16 cellular contexts compared by ENCODE assay signal in genomic region chr11:2934057-2934550, GRCh38. TPM values are rescaled to one million over a fixed set of nuclear protein-coding genes. Genes with fewer than 3 reads are reported as not detected.
A peak's percentile ranks its signal among the peaks of the same experiment; 100 is the strongest.
DNase-seq lines count a peak whose midpoint lies in the region; ATAC-seq and TF ChIP-seq lines count a peak whose summit lies in the region.
"Had no signal": no experiment of that assay in that cellular context is flagged by ENCODE, and none has a peak within 500 bp of the region (broad histone marks: within the 10 kb centered on the region; RNA-seq: fewer than 3 reads in every experiment).

No MANE protein-coding gene starts in this region.

- POLR2A ChIA-PET in IMR-90 (lab: Charles Lee; ENCODE audit: unreplicated experiment): no interaction called here

- H3K4me3 Mint-ChIP-seq in CD4-positive, CD25-positive, alpha-beta regulatory T cell: no peak overlapping the region
- H3K4me3 Mint-ChIP-seq in neural crest cell: no peak overlapping the region
- H3K4me3 Mint-ChIP-seq: memory B cell, nephron progenitor cell had no signal

- no peak overlapping the region for H3K56ac ChIP-seq in IMR-90 (ENCODE audit: extremely low read depth, insufficient read depth, low read length)

- in situ Hi-C loops in IMR-90 (cut with MboI; ENCODE audit: low sequenced_read_pairs): no loop called here

- DNase-seq in CD4-positive, CD25-positive, alpha-beta regulatory T cell: no peak
- DNase-seq in IMR-90 (no peak), breast epithelium (ENCODE audit: low spot score in 2 of 2) (no peak), neural crest cell (ENCODE audit: low read depth, low spot score) (no peak), dorsolateral prefrontal cortex (no peak), D341Med (ENCODE audit: low spot score) (no peak)
- DNase-seq: BE2C, NCI-H187, nephron progenitor cell had no signal

- H3K27me3 ChIP-seq in CD4-positive, CD25-positive, alpha-beta regulatory T cell (ENCODE audit: control insufficient read depth, insufficient read depth, low read length): no peaks in the 10 kb centered on the region
- H3K27me3 ChIP-seq in IMR-90 (ENCODE audit: control insufficient read depth, insufficient read depth, low read length) (no peaks in the 10 kb centered on the region), breast epithelium (no peaks in the 10 kb centered on the region), dorsolateral prefrontal cortex (peaks cover 0 to 17% (median 10%) of the 10 kb centered on the region in 45 donors)
- H3K27me3 ChIP-seq: MG63, testis had no signal

- peaks cover 4% of the 10 kb centered on the region for H3K36me3 Mint-ChIP-seq in CD4-positive, CD25-positive, alpha-beta regulatory T cell
- H3K36me3 Mint-ChIP-seq in neural crest cell (ENCODE audit: low read depth): peaks cover 21% of the 10 kb centered on the region

- no peak overlapping the region for H3K14ac ChIP-seq in IMR-90 (replicated peaks; ENCODE audit: low read depth, low read length)

- no peaks in the 10 kb centered on the region for H3K36me3 ChIP-seq in CD4-positive, CD25-positive, alpha-beta regulatory T cell (ENCODE audit: control insufficient read depth, insufficient read depth, low read length)
- H3K36me3 ChIP-seq in IMR-90 (ENCODE audit: control insufficient read depth, insufficient read depth, low read length) (no peaks in the 10 kb centered on the region), breast epithelium (no peaks in the 10 kb centered on the region)
- H3K36me3 ChIP-seq: BE2C, MG63 had no signal

- no peak overlapping the region for H3K18ac ChIP-seq in IMR-90 (ENCODE audit: low read depth, low read length)

- H3K27me3 Mint-ChIP-seq in CD4-positive, CD25-positive, alpha-beta regulatory T cell: peaks cover 14% of the 10 kb centered on the region
- H3K27me3 Mint-ChIP-seq in neural crest cell (ENCODE audit: low read depth): peaks cover 42% of the 10 kb centered on the region

- H3K9me1 ChIP-seq in IMR-90 (ENCODE audit: insufficient read depth, low read length): no peaks in the 10 kb centered on the region

- TF ChIP-seq POLR2A in IMR-90 (IDR thresholded peaks at IDR 0.05; ENCODE audit: low read depth, low read length): no peak
- TF ChIP-seq POLR2A in breast epithelium (IDR thresholded peaks at IDR 0.05): no peak

- no peak overlapping the region for H2BK120ac ChIP-seq in IMR-90 (ENCODE audit: low read depth, low read length)

- H3K4ac ChIP-seq in IMR-90 (ENCODE audit: low read depth, low read length): peak overlapping the region; percentile 18; the same call in 1 of the 2 replicates

- H2BK15ac ChIP-seq in IMR-90 (ENCODE audit: low read depth, low read length): no peak overlapping the region; the same call in 2 of the 3 replicates

- intact Hi-C loops in IMR-90 (cut with micrococcal nuclease) (no loop called here), breast epithelium (cut with DNase I; ENCODE audit: low total_unique reads) (no loop called here), dorsolateral prefrontal cortex (cut with DNase I) (no loop called here)

- H3K9ac ChIP-seq in IMR-90 (ENCODE audit: low read depth, low read length): no peak overlapping the region

- no peak overlapping the region for H2BK20ac ChIP-seq in IMR-90 (ENCODE audit: low read depth, low read length)

- peaks cover 25% of the 10 kb centered on the region for H3K4me1 ChIP-seq in CD4-positive, CD25-positive, alpha-beta regulatory T cell (ENCODE audit: control insufficient read depth, insufficient read depth, low read length, poor library complexity, severe bottlenecking)
- H3K4me1 ChIP-seq in IMR-90 (ENCODE audit: control insufficient read depth, insufficient read depth, low read length) (peaks cover 9% of the 10 kb centered on the region), breast epithelium (peaks cover 4 to 8% of the 10 kb centered on the region in 2 donors)
- H3K4me1 ChIP-seq: BE2C had no signal

- ATAC-seq in CD4-positive, CD25-positive, alpha-beta regulatory T cell (ENCODE audit: low read depth in 2 of 2): no peak
- ATAC-seq in IMR-90 (ENCODE audit: low read depth) (no peak), HG03432 (IDR thresholded peaks at IDR 0.05; ENCODE audit: unreplicated experiment) (no peak)
- ATAC-seq: HepG2 had no signal

- H2BK5ac ChIP-seq in IMR-90 (ENCODE audit: low read depth, low read length, poor library complexity, severe bottlenecking): no peak overlapping the region

- no peak overlapping the region for H4K91ac ChIP-seq in IMR-90 (ENCODE audit: insufficient read depth, low read depth, low read length)

- H2AFZ ChIP-seq in IMR-90 (replicated peaks; ENCODE audit: low read length, poor library complexity): peak overlapping the region; percentile 74
- H2AFZ ChIP-seq: hepatocyte had no signal

- H4K20me1 ChIP-seq in IMR-90 (ENCODE audit: insufficient read depth, low read length): peaks cover 1% of the 10 kb centered on the region; the same call in 1 of the 2 replicates

- peak overlapping the region; percentile 90 for H2AK5ac ChIP-seq in IMR-90 (ENCODE audit: low read depth, low read length)

- WGBS in IMR-90 (ENCODE audit: extremely low coverage in 2 of 2, insufficient read length in 1 of 2), 2 experiments: 94% methylated on average over 3 of the region's 7 CpGs; no CpG with 5 or more reads in 1 of the 2 experiments

- peaks cover 0 to 19% (median 3%) of the 10 kb centered on the region in 4 donors for H3K4me1 Mint-ChIP-seq in CD4-positive, CD25-positive, alpha-beta regulatory T cell
- peaks cover 9% of the 10 kb centered on the region for H3K4me1 Mint-ChIP-seq in neural crest cell

- no peak overlapping the region for H4K5ac ChIP-seq in IMR-90 (ENCODE audit: low read depth, low read length)

- dilution Hi-C loops in IMR-90 (cut with HindIII; ENCODE audit: low sequenced_read_pairs, unreplicated experiment): no loop called here

- 0 out of 4 replicates have a peak overlapping the region, but pooled peaks of 1 of the 2 experiments have one; percentile 65 for H4K8ac ChIP-seq in IMR-90 (ENCODE audit: low read depth in 2 of 2, low read length in 2 of 2)

- no TSS peak for BruUV-seq in IMR-90 (replicated peaks; lab: Mats Ljungman, UMichigan)

- no peak overlapping the region for H3K4me2 ChIP-seq in IMR-90 (ENCODE audit: low read depth, low read length)
- H3K4me2 ChIP-seq: hepatocyte had no signal

- peak overlapping the region in 2 of 3 donors; percentile 55 to 56 for H3K27ac Mint-ChIP-seq in CD4-positive, CD25-positive, alpha-beta regulatory T cell
- H3K27ac Mint-ChIP-seq in neural crest cell (ENCODE audit: unreplicated experiment): peak overlapping the region; percentile 28
- H3K27ac Mint-ChIP-seq: memory B cell had no signal

- H3K27ac ChIP-seq in CD4-positive, CD25-positive, alpha-beta regulatory T cell (ENCODE audit: insufficient read depth, low read length, poor library complexity, severe bottlenecking): no peak overlapping the region
- H3K27ac ChIP-seq in IMR-90 (ENCODE audit: insufficient read depth, low read length) (no peak overlapping the region), breast epithelium (peak overlapping the region; percentile 32 to 65), dorsolateral prefrontal cortex (no peak overlapping the region)
- H3K27ac ChIP-seq: hepatocyte, testis had no signal

- no peak for TF ChIP-seq CTCF in IMR-90 (conservative IDR thresholded peaks at IDR 0.05; ENCODE audit: low read depth, low read length)
- TF ChIP-seq CTCF in breast epithelium (IDR thresholded peaks at IDR 0.05): no peak
- no peak for TF ChIP-seq CTCF in neural crest cell (conservative IDR thresholded peaks at IDR 0.05)
- no peak for TF ChIP-seq CTCF in dorsolateral prefrontal cortex (IDR thresholded peaks at IDR 0.05 in 54 of 56, conservative IDR thresholded peaks at IDR 0.05 in 2 of 56; ENCODE audit: low read depth in 1 of 56, partially characterized antibody in 56 of 56)

- CTCF ChIA-PET in IMR-90 (lab: Yijun Ruan, JAX): no interaction called here

- no peak for TF ChIP-seq RAD21 in IMR-90 (IDR thresholded peaks at IDR 0.05; ENCODE audit: low read length)

- peak overlapping the region; percentile 55 for H2AK9ac ChIP-seq in IMR-90 (replicated peaks; ENCODE audit: low read depth, low read length, poor library complexity)

- H3K79me1 ChIP-seq in IMR-90 (ENCODE audit: low read depth in 1 of 2, low read length in 2 of 2): peaks cover 0 to 3% of the 10 kb centered on the region in 2 experiments; a peak in 1 of 4 replicates

- peaks cover 11 to 17% of the 10 kb centered on the region in 2 experiments for H3K9me3 ChIP-seq in CD4-positive, CD25-positive, alpha-beta regulatory T cell (ENCODE audit: control insufficient read depth in 2 of 2, low read length in 2 of 2)
- peaks cover 8% of the 10 kb centered on the region for H3K9me3 ChIP-seq in IMR-90 (ENCODE audit: control insufficient read depth, insufficient read depth, low read length)
- H3K9me3 ChIP-seq in breast epithelium: peaks cover 7 to 8% of the 10 kb centered on the region in 2 donors
- H3K9me3 ChIP-seq: BE2C, MG63, testis had no signal

- H3K4me3 ChIP-seq in CD4-positive, CD25-positive, alpha-beta regulatory T cell (ENCODE audit: low read depth, low read length): no peak overlapping the region
- H3K4me3 ChIP-seq in IMR-90 (ENCODE audit: insufficient read depth, low read depth, low read length) (no peak overlapping the region), breast epithelium (no peak overlapping the region), dorsolateral prefrontal cortex (no peak overlapping the region)
- H3K4me3 ChIP-seq: hepatocyte, MG63, testis had no signal

- H3K9me3 Mint-ChIP-seq in CD4-positive, CD25-positive, alpha-beta regulatory T cell: peaks cover 0 to 23% (median 11%) of the 10 kb centered on the region in 7 donors
- peaks cover 10% of the 10 kb centered on the region for H3K9me3 Mint-ChIP-seq in neural crest cell

- H3K23ac ChIP-seq in IMR-90 (ENCODE audit: low read depth, low read length): no peak overlapping the region

RNA-seq across cellular contexts. Expression of gene PHLDA2, which starts 4.9 kb away (rescaled TPM):
- total RNA-seq in CD4-positive, CD25-positive, alpha-beta regulatory T cell: 1.3 TPM
- polyA plus RNA-seq in CD4-positive, CD25-positive, alpha-beta regulatory T cell: 1 to 10 TPM; 1.1 to 3.4 (median 1.4) TPM
- total RNA-seq in IMR-90 (2012; rRNA removed) (3.8 and 4.4 TPM in 2 replicates), breast epithelium (1 to 10 TPM in 2 of 3 donors, not detected in 1; 2.0 to 2.3 TPM), neural crest cell (1.1 and 1.6 TPM in 2 replicates), dorsolateral prefrontal cortex (1 to 10 TPM in 104 of 120 experiments, under 1 TPM in 13, not detected in 3; 0.52 to 7.6 (median 2.4) TPM)
- polyA plus RNA-seq in IMR-90 (2012; rRNA removed): 89.0 and 154 TPM in 2 replicates
- 190 and 339 TPM in 2 replicates for polyA plus RNA-seq in IMR-90 (2012; cell fraction: cytosol; rRNA removed)
- 56.3 and 191 TPM in 2 replicates for polyA plus RNA-seq in IMR-90 (2012; cell fraction: nucleus; rRNA removed; ENCODE audit: low replicate concordance)
- total RNA-seq: cerebellum had no signal

RNA-seq across cellular contexts. Expression of gene CDKN1C, which starts 48.5 kb away (rescaled TPM):
- 4.1 TPM for total RNA-seq in CD4-positive, CD25-positive, alpha-beta regulatory T cell
- 1 to 10 TPM; 1.1 to 1.3 (median 1.2) TPM for polyA plus RNA-seq in CD4-positive, CD25-positive, alpha-beta regulatory T cell
- total RNA-seq in IMR-90 (2012; rRNA removed) (1.6 and 2.2 TPM in 2 replicates), breast epithelium (100 to 1,000 TPM in 1 of 3 donors, 10 to 100 TPM in 2; 48.2 to 136 (median 88.8) TPM), neural crest cell (78.3 and 80.0 TPM in 2 replicates), dorsolateral prefrontal cortex (100 to 1,000 TPM in 8 of 120 experiments, 10 to 100 TPM in 112; 11.0 to 191 (median 44.8) TPM)
- polyA plus RNA-seq in IMR-90 (2012; rRNA removed): 3.0 and 3.7 TPM in 2 replicates
- polyA plus RNA-seq in IMR-90 (2012; cell fraction: cytosol; rRNA removed): 3.6 and 6.4 TPM in 2 replicates
- polyA plus RNA-seq in IMR-90 (2012; cell fraction: nucleus; rRNA removed; ENCODE audit: low replicate concordance): 5.3 and 8.9 TPM in 2 replicates
- total RNA-seq: HepG2 had no signal
- polyA plus RNA-seq: HepG2 had no signal

RNA-seq across cellular contexts. Expression of gene NAP1L4, which starts 58.0 kb away (rescaled TPM):
- 351 TPM for total RNA-seq in CD4-positive, CD25-positive, alpha-beta regulatory T cell
- polyA plus RNA-seq in CD4-positive, CD25-positive, alpha-beta regulatory T cell: 100 to 1,000 TPM; 210 to 266 (median 227) TPM
- total RNA-seq in IMR-90 (2012; rRNA removed) (71.5 and 80.8 TPM in 2 replicates), breast epithelium (100 to 1,000 TPM in 1 of 3 donors, 10 to 100 TPM in 2; 87.1 to 167 (median 98.3) TPM), neural crest cell (219 and 224 TPM in 2 replicates), dorsolateral prefrontal cortex (100 to 1,000 TPM; 135 to 252 (median 182) TPM)
- 57.3 and 80.7 TPM in 2 replicates for polyA plus RNA-seq in IMR-90 (2012; rRNA removed)
- polyA plus RNA-seq in IMR-90 (2012; cell fraction: cytosol; rRNA removed): 50.3 and 75.4 TPM in 2 replicates
- polyA plus RNA-seq in IMR-90 (2012; cell fraction: nucleus; rRNA removed; ENCODE audit: low replicate concordance): 71.1 and 101 TPM in 2 replicates

Comparison
In these comparisons a context has a peak if more than half of its experiments do, and no peak if none do; other contexts are left out.
1. H3K27ac ChIP-seq: peak in breast epithelium (2 of 2); none in CD4-positive, CD25-positive, alpha-beta regulatory T cell (single experiment), IMR-90 (single experiment) and dorsolateral prefrontal cortex (0 of 59).